ENCODE assay signal across 15 cellular contexts in genomic region chr19:10694706-10695105, GRCh38. TPM values are rescaled to one million over a fixed set of nuclear protein-coding genes. Genes with fewer than 3 reads are reported as not detected.
DNase-seq lines count a peak whose midpoint lies in the region; FAIRE-seq and TF ChIP-seq lines count a peak whose summit lies in the region.
"Had no signal": no experiment of that assay in that cellular context is flagged by ENCODE, and none has a peak within 500 bp of the region (broad histone marks: within the 10 kb centered on the region; RNA-seq: fewer than 3 reads in every experiment).

No MANE protein-coding gene starts in this region.

- no peak for FAIRE-seq in RCC 7860 (lab: Jason Lieb, UNC)

- H3K4me1 ChIP-seq in GM23248 (ENCODE audit: insufficient read depth) (no peaks in the 10 kb centered on the region), SK-N-SH (ENCODE audit: control insufficient read depth in 1 of 2, insufficient read depth in 2 of 2, low read depth in 1 of 2, low read length in 1 of 2) (peaks cover 0 to 10% of the 10 kb centered on the region in 2 experiments; a peak in 1 of 4 replicates), iPS-20b (ENCODE audit: insufficient read depth, low read length) (peaks cover 9% of the 10 kb centered on the region; the same call in 1 of the 2 replicates)

- TF ChIP-seq CTCF in SK-N-SH (IDR thresholded peaks at IDR 0.05): no peak

- no peak overlapping the region for H3K4me2 ChIP-seq in GM23248 (ENCODE audit: unreplicated experiment)
- H3K4me2 ChIP-seq in SK-N-SH: peak overlapping the region; percentile 89

- DNase-seq in NCI-H82 (lab: John Stamatoyannopoulos, UW) (peak; percentile 49), NCI-H82 treated with DMSO at 0.1 percent for 48 hours (lab: John Stamatoyannopoulos, UW; ENCODE audit: unreplicated experiment) (no peak), GM23248 (peak; percentile 10), SK-N-SH (no peak), RCC 7860 (ENCODE audit: low spot score) (no peak), CD1c-positive myeloid dendritic cell (ENCODE audit: extremely low spot score) (no peak), AG20443 (ENCODE audit: low spot score) (no peak)
- DNase-seq: AML-193, brain microvascular endothelial cell, GF-D8, KG1, mesenchymal stem cell, posterior cingulate gyrus had no signal

- H3K9me3 ChIP-seq in GM23248 (ENCODE audit: low read depth) (no peaks in the 10 kb centered on the region), SK-N-SH (no peaks in the 10 kb centered on the region), iPS-20b (ENCODE audit: insufficient read depth, low read depth, low read length) (no peaks in the 10 kb centered on the region)

- H2AFZ ChIP-seq in GM23248: no peak overlapping the region
- H2AFZ ChIP-seq in SK-N-SH (ENCODE audit: low read depth): no peak overlapping the region

- in situ Hi-C loops in GM23248 (cut with MboI): no loop called here

- H3K27ac ChIP-seq in GM23248 (no peak overlapping the region), SK-N-SH (ENCODE audit: low read depth in 2 of 2, low read length in 1 of 2) (no peak overlapping the region), iPS-20b (ENCODE audit: low read length) (no peak overlapping the region)
- H3K27ac ChIP-seq: brain microvascular endothelial cell, VCaP had no signal

- no peak overlapping the region for H3K4me3 ChIP-seq in GM23248
- no peak overlapping the region for H3K4me3 ChIP-seq in SK-N-SH (ENCODE audit: low read depth in 2 of 2, low read length in 1 of 2)
- H3K4me3 ChIP-seq in iPS-20b (ENCODE audit: low read length): peak overlapping the region; percentile 50

- no peak for TF ChIP-seq RAD21 in SK-N-SH (IDR thresholded peaks at IDR 0.05; ENCODE audit: low read length)

- 38 to 39% methylated on average over 9 of the region's 9 CpGs for WGBS in GM23248 (ENCODE audit: low coverage in 1 of 2, low lambda C conversion rate in 2 of 2, missing lambda C conversion rate in 2 of 2), 2 experiments
- 27% methylated on average over 9 of the region's 9 CpGs for WGBS in SK-N-SH (ENCODE audit: low lambda C conversion rate)

- POLR2A ChIA-PET in SK-N-SH (lab: Yijun Ruan, JAX): interaction anchor here (1.4 kb wide), 1 partner anchor 39 kb away, joined by 7 read pairs; no protein-coding TSS in a partner anchor

- H3K27me3 ChIP-seq in GM23248 (replicated peaks; ENCODE audit: insufficient read depth) (no peaks in the 10 kb centered on the region), SK-N-SH (ENCODE audit: insufficient read depth) (no peaks in the 10 kb centered on the region), iPS-20b (ENCODE audit: insufficient read depth, low read length) (0 out of 2 replicates have a peak, but pooled peaks cover 4% of the 10 kb centered on the region)
- H3K27me3 ChIP-seq: brain microvascular endothelial cell had no signal

- H3K9ac ChIP-seq in GM23248 (no peak overlapping the region), SK-N-SH (no peak overlapping the region), iPS-20b (ENCODE audit: low read depth, low read length) (peak overlapping the region; percentile 66; the same call in 1 of the 2 replicates)

- H3F3A ChIP-seq in GM23248 (ENCODE audit: insufficient read depth): peaks cover 11% of the 10 kb centered on the region
- peaks cover 39% of the 10 kb centered on the region for H3F3A ChIP-seq in SK-N-SH (replicated peaks; ENCODE audit: insufficient read depth)

- no peaks in the 10 kb centered on the region for H3K9me2 ChIP-seq in GM23248 (ENCODE audit: insufficient read depth)
- H3K9me2 ChIP-seq in SK-N-SH: no peaks in the 10 kb centered on the region

- no peak for TF ChIP-seq EP300 in SK-N-SH (IDR thresholded peaks at IDR 0.05; ENCODE audit: borderline replicate concordance in 1 of 2, low read depth in 1 of 2, low read length in 1 of 2)

- H3K36me3 ChIP-seq in GM23248 (ENCODE audit: low read depth) (no peaks in the 10 kb centered on the region), SK-N-SH (replicated peaks in 1 of 2; ENCODE audit: control insufficient read depth in 1 of 2, insufficient read depth in 2 of 2, low read length in 1 of 2) (peaks cover 8 to 23% of the 10 kb centered on the region in 2 experiments), iPS-20b (ENCODE audit: insufficient read depth, low read depth, low read length) (peaks cover 31% of the 10 kb centered on the region)

- H3K79me2 ChIP-seq in GM23248 (ENCODE audit: insufficient read depth): no peaks in the 10 kb centered on the region
- no peaks in the 10 kb centered on the region for H3K79me2 ChIP-seq in SK-N-SH (ENCODE audit: insufficient read depth)

- H4K20me1 ChIP-seq in GM23248 (ENCODE audit: insufficient read depth) (no peaks in the 10 kb centered on the region), SK-N-SH (ENCODE audit: insufficient read depth) (peaks cover 54% of the 10 kb centered on the region)

- CTCF ChIA-PET in SK-N-SH (lab: Yijun Ruan, JAX): interaction anchor here (1.2 to 9.3 kb wide), 6 partner anchors 12 to 112 kb away, joined by 3 to 163 read pairs (median 6); partner anchors contain the start of gene DNM2

TF ChIP-seq in SK-N-SH, 30 proteins besides CTCF, POLR2A, EP300 and RAD21 (continues in another document):
- TF ChIP-seq USF2 (IDR thresholded peaks at IDR 0.05; ENCODE audit: borderline replicate concordance, low read depth, low read length) (no peak), REST (IDR thresholded peaks at IDR 0.05; ENCODE audit: low read depth, low read length) (no peak), MEF2A (IDR thresholded peaks at IDR 0.05; ENCODE audit: borderline replicate concordance, low read depth) (no peak), ZBTB33 (IDR thresholded peaks at IDR 0.05; ENCODE audit: borderline replicate concordance, low read depth) (no peak), TCF12 (IDR thresholded peaks at IDR 0.05) (no peak), NRF1 (IDR thresholded peaks at IDR 0.05; ENCODE audit: low read depth, low read length) (no peak), CHD2 (IDR thresholded peaks at IDR 0.05; ENCODE audit: low read length, partially characterized antibody) (no peak)

RNA-seq across cellular contexts. Expression of gene QTRT1, which starts 6.5 kb away (rescaled TPM):
- 33.2 and 42.2 TPM in 2 replicates for total RNA-seq in GM23248 (2014; rRNA removed; shearing (Covaris generic))
- polyA plus RNA-seq in GM23248 (2016; fragmentation: Nextera tagmentation; extraction: Ambion mirVana): 42.7 and 49.0 TPM in 2 replicates
- polyA plus RNA-seq in SK-N-SH (2012; rRNA removed): 108 and 115 TPM in 2 replicates
- polyA plus RNA-seq in SK-N-SH (2012; cell fraction: cytosol; rRNA removed): 28.1 and 48.7 TPM in 2 replicates
- polyA plus RNA-seq in SK-N-SH (2012; cell fraction: nucleus; rRNA removed): 464 and 520 TPM in 2 replicates

RNA-seq across cellular contexts. Expression of gene DNM2, which starts 23.2 kb away (rescaled TPM):
- total RNA-seq in GM23248 (2014; rRNA removed; shearing (Covaris generic)): 47.2 and 48.9 TPM in 2 replicates
- 58.7 and 60.5 TPM in 2 replicates for polyA plus RNA-seq in GM23248 (2016; fragmentation: Nextera tagmentation; extraction: Ambion mirVana)
- polyA plus RNA-seq in SK-N-SH (2012; rRNA removed): 52.5 and 53.6 TPM in 2 replicates
- polyA plus RNA-seq in SK-N-SH (2012; cell fraction: cytosol; rRNA removed): 20.5 and 31.8 TPM in 2 replicates
- 159 and 212 TPM in 2 replicates for polyA plus RNA-seq in SK-N-SH (2012; cell fraction: nucleus; rRNA removed)

RNA-seq across cellular contexts. Expression of gene ILF3, which starts 40.6 kb away (rescaled TPM):
- total RNA-seq in GM23248 (2014; rRNA removed; shearing (Covaris generic)): 75.5 and 93.2 TPM in 2 replicates
- 80.1 and 81.6 TPM in 2 replicates for polyA plus RNA-seq in GM23248 (2016; fragmentation: Nextera tagmentation; extraction: Ambion mirVana)
- 203 and 229 TPM in 2 replicates for polyA plus RNA-seq in SK-N-SH (2012; rRNA removed)
- polyA plus RNA-seq in SK-N-SH (2012; cell fraction: cytosol; rRNA removed): 97.9 and 126 TPM in 2 replicates
- polyA plus RNA-seq in SK-N-SH (2012; cell fraction: nucleus; rRNA removed): 699 and 751 TPM in 2 replicates

Comparison
In these comparisons a context has a peak if more than half of its experiments do, and no peak if none do; other contexts are left out.
1. DNase-seq: peak in NCI-H82 (single experiment) and GM23248 (single experiment); none in NCI-H82 treated with DMSO at 0.1 percent for 48 hours (single experiment), SK-N-SH (single experiment), RCC 7860 (single experiment), CD1c-positive myeloid dendritic cell (single experiment) and AG20443 (single experiment).